Comparison of ENCODE assay signal across 31 cellular contexts in genomic region chr3:7193271-7193670, GRCh38.
A peak's percentile ranks its signal among the peaks of the same experiment; 100 is the strongest.
DNase-seq lines count a peak whose midpoint lies in the region; ATAC-seq lines count a peak whose summit lies in the region.
"Had no signal": no experiment of that assay in that cellular context is flagged by ENCODE, and none has a peak within 500 bp of the region (broad histone marks: within the 10 kb centered on the region; RNA-seq: fewer than 3 reads in every experiment).

No MANE protein-coding gene starts in this region.

- no peaks in the 10 kb centered on the region for H3K4me1 ChIP-seq in right cardiac atrium (ENCODE audit: control insufficient read depth, insufficient read depth, low read length)
- H3K4me1 ChIP-seq: A549; BE2C; BLaER1; BLaER1 treated with 17β-estradiol and CSF1 and Interleukin-3, amounts not matched to agents 10 nM and 100 nM; Caco-2 had no signal

- DNase-seq in kidney glomerular epithelial cell (lab: John Stamatoyannopoulos, UW) (peak; percentile 53), left kidney (ENCODE audit: low read depth, low spot score) (peak; percentile 65), renal cortical epithelial cell (ENCODE audit: low read depth) (peak; percentile 68), CD1c-positive myeloid dendritic cell (ENCODE audit: extremely low spot score) (no peak), right cardiac atrium (no peak)
- DNase-seq: 8988T; ACHN; AML-193; BE2C; C1 segment of cervical spinal cord; Caco-2; Calu3; CD4-positive, alpha-beta memory T cell; CD4-positive, alpha-beta T cell; CD4-positive, CD25-positive, alpha-beta regulatory T cell; CD8-positive, alpha-beta memory T cell; CD8-positive, alpha-beta T cell; COR-L47; DMS 273 treated with DMSO at 0.1 percent for 48 hours; DMS153; DMS53; DMS79; DMS79 treated with DMSO at 0.1 percent for 48 hours; DND-41; EL had no signal

- no peaks in the 10 kb centered on the region for H3K27me3 ChIP-seq in right cardiac atrium (ENCODE audit: control insufficient read depth, insufficient read depth)
- H3K27me3 ChIP-seq: BE2C; BLaER1; BLaER1 treated with 17β-estradiol and CSF1 and Interleukin-3, amounts not matched to agents 10 nM and 100 nM had no signal

- intact Hi-C loops in right cardiac atrium (cut with DNase I): no loop called here

- no peak for ATAC-seq in right cardiac atrium
- no peak for ATAC-seq in GM21786 (IDR thresholded peaks at IDR 0.05; ENCODE audit: unreplicated experiment)
- ATAC-seq: A549; CD8-positive, alpha-beta T cell had no signal

- no peak overlapping the region for H3K4me3 ChIP-seq in right cardiac atrium (ENCODE audit: low read length)
- H3K4me3 ChIP-seq: A549; BLaER1; BLaER1 treated with 17β-estradiol and CSF1 and Interleukin-3, amounts not matched to agents 10 nM and 100 nM had no signal

- no peaks in the 10 kb centered on the region for H3K9me3 ChIP-seq in right cardiac atrium (ENCODE audit: control insufficient read depth, low read length)
- H3K9me3 ChIP-seq: A549; BE2C; BLaER1; BLaER1 treated with 17β-estradiol and CSF1 and Interleukin-3, amounts not matched to agents 10 nM and 100 nM; Caco-2 had no signal

- no peak overlapping the region for H3K27ac ChIP-seq in right cardiac atrium (ENCODE audit: low read length)
- H3K27ac ChIP-seq: 22Rv1; A549; BLaER1; BLaER1 treated with 17β-estradiol and CSF1 and Interleukin-3, amounts not matched to agents 10 nM and 100 nM; C4-2B had no signal

Comparison
In these comparisons a context has a peak if more than half of its experiments do, and no peak if none do; other contexts are left out.
1. DNase-seq: peak in kidney glomerular epithelial cell (single experiment), left kidney (single experiment) and renal cortical epithelial cell (single experiment); none in CD1c-positive myeloid dendritic cell (single experiment) and right cardiac atrium (0 of 3).